In genomic region chr15:41139112-41139511, GRCh38 we compare ENCODE assay signal across 1 cellular context.
A peak's percentile ranks its signal among the peaks of the same experiment; 100 is the strongest.
TF ChIP-seq lines count a peak whose summit lies in the region.
"Not testable (repeated sequence)": the region's sequence is repeated elsewhere in the genome, so short reads cannot be mapped to it uniquely, and the experiment has no call there.

No MANE protein-coding gene starts in this region.

TF ChIP-seq in K562, 482 proteins besides CTCF, POLR2A, EP300 and RAD21:
- TF ChIP-seq ZNF592 (IDR thresholded peaks at IDR 0.05) (peak; percentile 76), ZNF740 (tag; IDR thresholded peaks at IDR 0.05) (0 out of 4 replicates have a peak, but pooled peaks of 1 of the 2 experiments have one; percentile 52), PTTG1 (tag; IDR thresholded peaks at IDR 0.05; ENCODE audit: low read depth) (0 out of 2 replicates have a peak, but pooled peaks have one; percentile 64), PTRF (tag; IDR thresholded peaks at IDR 0.05) (0 out of 2 replicates have a peak, but pooled peaks have one; percentile 22), DMBX1 (CRISPR knock-in tag; IDR thresholded peaks at IDR 0.05; ENCODE audit: borderline replicate concordance) (0 out of 2 replicates have a peak, but pooled peaks have one; percentile 29)
- not testable (repeated sequence) for TF ChIP-seq ZNF740 (CRISPR knock-in tag; IDR thresholded peaks at IDR 0.05)
